17 cellular contexts compared by ENCODE assay signal in genomic region chr19:18562086-18562485, GRCh38. TPM values are rescaled to one million over a fixed set of nuclear protein-coding genes. Genes with fewer than 3 reads are reported as not detected.
DNase-seq lines count a peak whose midpoint lies in the region; FAIRE-seq and TF ChIP-seq lines count a peak whose summit lies in the region.
"Had no signal": no experiment of that assay in that cellular context is flagged by ENCODE, and none has a peak within 500 bp of the region (broad histone marks: within the 10 kb centered on the region; RNA-seq: fewer than 3 reads in every experiment).

No MANE protein-coding gene starts in this region.

- peak overlapping the region; percentile 33 for H3K4me2 ChIP-seq in smooth muscle cell
- H3K4me2 ChIP-seq: BLaER1 treated with 17β-estradiol and CSF1 and Interleukin-3, amounts not matched to agents 10 nM and 100 nM; GM23338 had no signal

- no peaks in the 10 kb centered on the region for H3K27me3 Mint-ChIP-seq in activated CD4-positive, alpha-beta T cell treated with anti-CD3 and anti-CD28 coated beads, Interleukin-2, amount 10 ng/mL, durations not matched to agents 24 days and 14 days
- H3K27me3 Mint-ChIP-seq in activated T-helper 1 cell treated with anti-CD3 and anti-CD28 coated beads, Interleukin-12 subunit alpha, Interleukin-12 subunit beta, Interleukin-2, Interleukin-4 antibody, amounts not matched to agents 30 ng/mL and 10 ng/mL and 1 ng/mL, durations not matched to agents 14 hours and 24 hours and 36 hours (ENCODE audit: insufficient read depth), result no peaks in the 10 kb centered on the region
- H3K27me3 Mint-ChIP-seq: effector memory CD8-positive, alpha-beta T cell; stimulated activated naive B cell treated with anti-CD40 and anti-IgM and Interleukin-4, amounts not matched to agents 10 μg/mL and 1 μg/mL and 100 μg/mL, for 72 hours had no signal

- peaks cover 47% of the 10 kb centered on the region for H3K36me3 Mint-ChIP-seq in activated CD4-positive, alpha-beta T cell treated with anti-CD3 and anti-CD28 coated beads, Interleukin-2, amount 10 ng/mL, durations not matched to agents 24 days and 14 days (ENCODE audit: low read depth)
- H3K36me3 Mint-ChIP-seq in activated T-helper 1 cell treated with anti-CD3 and anti-CD28 coated beads, Interleukin-12 subunit alpha, Interleukin-12 subunit beta, Interleukin-2, Interleukin-4 antibody, amounts not matched to agents 30 ng/mL and 10 ng/mL and 1 ng/mL, durations not matched to agents 14 hours and 24 hours and 36 hours (ENCODE audit: low read depth), result peaks cover 25% of the 10 kb centered on the region

- H3K4me1 ChIP-seq in ascending aorta (peaks cover 5 to 39% of the 10 kb centered on the region in 2 donors), left ventricle myocardium inferior (peaks cover 38% of the 10 kb centered on the region), smooth muscle cell (ENCODE audit: low read depth) (peaks cover 6% of the 10 kb centered on the region)

- no peak for TF ChIP-seq CTCF in ascending aorta (IDR thresholded peaks at IDR 0.05)
- TF ChIP-seq CTCF in left ventricle myocardium inferior (IDR thresholded peaks at IDR 0.05; ENCODE audit: borderline replicate concordance), result no peak
- no peak for TF ChIP-seq CTCF in smooth muscle cell (IDR thresholded peaks at IDR 0.05; ENCODE audit: borderline replicate concordance, insufficient read depth, poor library complexity, severe bottlenecking)

- 41% methylated on average over 14 of the region's 14 CpGs for WGBS in smooth muscle cell (ENCODE audit: low lambda C conversion rate)

- DNase-seq in ascending aorta (ENCODE audit: low spot score in 2 of 2), result peak; percentile 35 to 92
- DNase-seq in left ventricle myocardium inferior, result peak; percentile 40
- DNase-seq in smooth muscle cell (lab: John Stamatoyannopoulos, UW; ENCODE audit: unreplicated experiment), result peak; percentile 8
- no peak for DNase-seq in HTR-8/SVneo (ENCODE audit: insufficient read length, low spot score)
- DNase-seq in activated CD4-positive, alpha-beta T cell treated with anti-CD3 and anti-CD28 coated beads, Interleukin-2, amount 10 ng/mL, durations not matched to agents 24 days and 14 days, result no peak
- no peak for DNase-seq in activated T-helper 1 cell treated with anti-CD3 and anti-CD28 coated beads, Interleukin-12 subunit alpha, Interleukin-12 subunit beta, Interleukin-2, Interleukin-4 antibody, amounts not matched to agents 30 ng/mL and 10 ng/mL and 1 ng/mL, durations not matched to agents 14 hours and 24 hours and 36 hours (ENCODE audit: low spot score)
- DNase-seq: activated CD4-positive, CD25-positive, alpha-beta regulatory T cell; amygdala; effector memory CD8-positive, alpha-beta T cell; EL; mammary epithelial cell; NK-92 treated with Interleukin-12 subunit alpha and Interleukin-12 subunit beta, amount 100 ng/mL, for 24 hours; stimulated activated CD4-positive, alpha-beta T cell treated with anti-CD3 and anti-CD28 coated beads, Interleukin-4, amount 100 ng/mL, for 1 hour; stimulated activated naive B cell treated with anti-CD40 and anti-IgM and Interleukin-4, amounts not matched to agents 10 μg/mL and 1 μg/mL and 100 μg/mL, for 72 hours had no signal

- H3K9me3 Mint-ChIP-seq in activated CD4-positive, alpha-beta T cell treated with anti-CD3 and anti-CD28 coated beads, Interleukin-2, amount 10 ng/mL, durations not matched to agents 24 days and 14 days, result no peaks in the 10 kb centered on the region
- H3K9me3 Mint-ChIP-seq in activated T-helper 1 cell treated with anti-CD3 and anti-CD28 coated beads, Interleukin-12 subunit alpha, Interleukin-12 subunit beta, Interleukin-2, Interleukin-4 antibody, amounts not matched to agents 30 ng/mL and 10 ng/mL and 1 ng/mL, durations not matched to agents 14 hours and 24 hours and 36 hours, result no peaks in the 10 kb centered on the region
- H3K9me3 Mint-ChIP-seq: effector memory CD8-positive, alpha-beta T cell; GM23338; stimulated activated naive B cell treated with anti-CD40 and anti-IgM and Interleukin-4, amounts not matched to agents 10 μg/mL and 1 μg/mL and 100 μg/mL, for 72 hours had no signal

- H3K27me3 ChIP-seq in ascending aorta (no peaks in the 10 kb centered on the region), left ventricle myocardium inferior (ENCODE audit: low read depth) (no peaks in the 10 kb centered on the region), smooth muscle cell (ENCODE audit: low read depth) (no peaks in the 10 kb centered on the region)
- H3K27me3 ChIP-seq: BLaER1 treated with 17β-estradiol and CSF1 and Interleukin-3, amounts not matched to agents 10 nM and 100 nM had no signal

- H3K36me3 ChIP-seq in ascending aorta (peaks cover 34 to 38% of the 10 kb centered on the region in 2 donors), left ventricle myocardium inferior (peaks cover 50% of the 10 kb centered on the region), smooth muscle cell (ENCODE audit: low read depth) (no peaks in the 10 kb centered on the region)

- peaks cover 39% of the 10 kb centered on the region for H3K79me2 ChIP-seq in smooth muscle cell (ENCODE audit: low read depth)

- H3K4me3 Mint-ChIP-seq in activated CD4-positive, alpha-beta T cell treated with anti-CD3 and anti-CD28 coated beads, Interleukin-2, amount 10 ng/mL, durations not matched to agents 24 days and 14 days, result no peak overlapping the region
- H3K4me3 Mint-ChIP-seq in activated T-helper 1 cell treated with anti-CD3 and anti-CD28 coated beads, Interleukin-12 subunit alpha, Interleukin-12 subunit beta, Interleukin-2, Interleukin-4 antibody, amounts not matched to agents 30 ng/mL and 10 ng/mL and 1 ng/mL, durations not matched to agents 14 hours and 24 hours and 36 hours, result no peak overlapping the region
- H3K4me3 Mint-ChIP-seq: effector memory CD8-positive, alpha-beta T cell; GM23338; stimulated activated naive B cell treated with anti-CD40 and anti-IgM and Interleukin-4, amounts not matched to agents 10 μg/mL and 1 μg/mL and 100 μg/mL, for 72 hours had no signal

- intact Hi-C loops in ascending aorta (cut with DNase I), result no loop called here
- intact Hi-C loops in left ventricle myocardium inferior (cut with micrococcal nuclease), result no loop called here
- intact Hi-C loops in activated CD4-positive, alpha-beta T cell treated with anti-CD3 and anti-CD28 coated beads, Interleukin-2, amount 10 ng/mL, durations not matched to agents 24 days and 14 days (cut with micrococcal nuclease), result no loop called here
- intact Hi-C loops in activated T-helper 1 cell treated with anti-CD3 and anti-CD28 coated beads, Interleukin-12 subunit alpha, Interleukin-12 subunit beta, Interleukin-2, Interleukin-4 antibody, amounts not matched to agents 30 ng/mL and 10 ng/mL and 1 ng/mL, durations not matched to agents 14 hours and 24 hours and 36 hours (cut with micrococcal nuclease), result no loop called here

- peaks cover 18% of the 10 kb centered on the region for H3K4me1 Mint-ChIP-seq in activated CD4-positive, alpha-beta T cell treated with anti-CD3 and anti-CD28 coated beads, Interleukin-2, amount 10 ng/mL, durations not matched to agents 24 days and 14 days
- peaks cover 20% of the 10 kb centered on the region for H3K4me1 Mint-ChIP-seq in activated T-helper 1 cell treated with anti-CD3 and anti-CD28 coated beads, Interleukin-12 subunit alpha, Interleukin-12 subunit beta, Interleukin-2, Interleukin-4 antibody, amounts not matched to agents 30 ng/mL and 10 ng/mL and 1 ng/mL, durations not matched to agents 14 hours and 24 hours and 36 hours (ENCODE audit: low read depth)

- peak overlapping the region; percentile 98 for H3K27ac ChIP-seq in ascending aorta
- peak overlapping the region; percentile 79 for H3K27ac ChIP-seq in left ventricle myocardium inferior (replicated peaks)
- peak overlapping the region; percentile 84 for H3K27ac ChIP-seq in smooth muscle cell (ENCODE audit: low read depth)
- H3K27ac ChIP-seq: BLaER1 treated with 17β-estradiol and CSF1 and Interleukin-3, amounts not matched to agents 10 nM and 100 nM; SK-N-MC had no signal

- no peak for FAIRE-seq in HTR-8/SVneo (lab: Jason Lieb, UNC)

- no peaks in the 10 kb centered on the region for H4K20me1 ChIP-seq in smooth muscle cell (ENCODE audit: low read depth)

- no peaks in the 10 kb centered on the region for H3F3A ChIP-seq in smooth muscle cell (ENCODE audit: low read depth)

- H3K27ac Mint-ChIP-seq in activated CD4-positive, alpha-beta T cell treated with anti-CD3 and anti-CD28 coated beads, Interleukin-2, amount 10 ng/mL, durations not matched to agents 24 days and 14 days, result no peak overlapping the region
- H3K27ac Mint-ChIP-seq in activated T-helper 1 cell treated with anti-CD3 and anti-CD28 coated beads, Interleukin-12 subunit alpha, Interleukin-12 subunit beta, Interleukin-2, Interleukin-4 antibody, amounts not matched to agents 30 ng/mL and 10 ng/mL and 1 ng/mL, durations not matched to agents 14 hours and 24 hours and 36 hours, result no peak overlapping the region
- H3K27ac Mint-ChIP-seq: effector memory CD8-positive, alpha-beta T cell; GM23338; stimulated activated naive B cell treated with anti-CD40 and anti-IgM and Interleukin-4, amounts not matched to agents 10 μg/mL and 1 μg/mL and 100 μg/mL, for 72 hours had no signal

- H3K9me3 ChIP-seq in ascending aorta (no peaks in the 10 kb centered on the region), left ventricle myocardium inferior (replicated peaks) (no peaks in the 10 kb centered on the region), smooth muscle cell (replicated peaks; ENCODE audit: low read depth) (no peaks in the 10 kb centered on the region)
- H3K9me3 ChIP-seq: BLaER1 treated with 17β-estradiol and CSF1 and Interleukin-3, amounts not matched to agents 10 nM and 100 nM had no signal

- H2AFZ ChIP-seq in smooth muscle cell (ENCODE audit: low read depth), result no peak overlapping the region
- H2AFZ ChIP-seq: GM23338 had no signal

- H3K4me3 ChIP-seq in ascending aorta, result no peak overlapping the region
- peak overlapping the region; percentile 14 for H3K4me3 ChIP-seq in left ventricle myocardium inferior
- H3K4me3 ChIP-seq in smooth muscle cell, result no peak overlapping the region
- H3K4me3 ChIP-seq: BLaER1 treated with 17β-estradiol and CSF1 and Interleukin-3, amounts not matched to agents 10 nM and 100 nM; GM23338; SK-N-MC had no signal

- H3K9ac ChIP-seq in smooth muscle cell (ENCODE audit: low read depth), result no peak overlapping the region

RNA-seq across cellular contexts. Expression of gene KXD1, which starts 4.4 kb away (rescaled TPM):
- 178 TPM for total RNA-seq in ascending aorta
- 52.0 TPM for total RNA-seq in left ventricle myocardium inferior
- total RNA-seq in smooth muscle cell, result 75.4 and 104 TPM in 2 replicates
- 134 and 141 TPM in 2 replicates for polyA plus RNA-seq in smooth muscle cell
- total RNA-seq in activated CD4-positive, alpha-beta T cell treated with anti-CD3 and anti-CD28 coated beads, Interleukin-2, amount 10 ng/mL, durations not matched to agents 24 days and 14 days, result 124 and 134 TPM in 2 replicates
- 128 and 133 TPM in 2 replicates for total RNA-seq in activated T-helper 1 cell treated with anti-CD3 and anti-CD28 coated beads, Interleukin-12 subunit alpha, Interleukin-12 subunit beta, Interleukin-2, Interleukin-4 antibody, amounts not matched to agents 30 ng/mL and 10 ng/mL and 1 ng/mL, durations not matched to agents 14 hours and 24 hours and 36 hours

RNA-seq across cellular contexts. Expression of gene UBA52, which starts 9.6 kb away (rescaled TPM):
- 554 TPM for total RNA-seq in ascending aorta
- total RNA-seq in left ventricle myocardium inferior, result 643 TPM
- total RNA-seq in smooth muscle cell, result 991 and 1,086 TPM in 2 replicates
- 752 and 759 TPM in 2 replicates for polyA plus RNA-seq in smooth muscle cell
- total RNA-seq in activated CD4-positive, alpha-beta T cell treated with anti-CD3 and anti-CD28 coated beads, Interleukin-2, amount 10 ng/mL, durations not matched to agents 24 days and 14 days, result 1,581 and 1,604 TPM in 2 replicates
- 1,472 and 1,500 TPM in 2 replicates for total RNA-seq in activated T-helper 1 cell treated with anti-CD3 and anti-CD28 coated beads, Interleukin-12 subunit alpha, Interleukin-12 subunit beta, Interleukin-2, Interleukin-4 antibody, amounts not matched to agents 30 ng/mL and 10 ng/mL and 1 ng/mL, durations not matched to agents 14 hours and 24 hours and 36 hours

RNA-seq across cellular contexts. Expression of gene FKBP8, which starts 18.7 kb away (rescaled TPM):
- total RNA-seq in ascending aorta (395 TPM), left ventricle myocardium inferior (153 TPM), smooth muscle cell (143 and 161 TPM in 2 replicates)
- polyA plus RNA-seq in smooth muscle cell, result 340 and 358 TPM in 2 replicates
- 170 and 173 TPM in 2 replicates for total RNA-seq in activated CD4-positive, alpha-beta T cell treated with anti-CD3 and anti-CD28 coated beads, Interleukin-2, amount 10 ng/mL, durations not matched to agents 24 days and 14 days
- total RNA-seq in activated T-helper 1 cell treated with anti-CD3 and anti-CD28 coated beads, Interleukin-12 subunit alpha, Interleukin-12 subunit beta, Interleukin-2, Interleukin-4 antibody, amounts not matched to agents 30 ng/mL and 10 ng/mL and 1 ng/mL, durations not matched to agents 14 hours and 24 hours and 36 hours, result 163 and 167 TPM in 2 replicates

RNA-seq across cellular contexts. Expression of gene REX1BD, which starts 26.5 kb away (rescaled TPM):
- total RNA-seq in ascending aorta (173 TPM), left ventricle myocardium inferior (76.6 TPM), smooth muscle cell (69.6 and 81.5 TPM in 2 replicates)
- polyA plus RNA-seq in smooth muscle cell, result 117 and 141 TPM in 2 replicates
- 130 and 138 TPM in 2 replicates for total RNA-seq in activated CD4-positive, alpha-beta T cell treated with anti-CD3 and anti-CD28 coated beads, Interleukin-2, amount 10 ng/mL, durations not matched to agents 24 days and 14 days
- total RNA-seq in activated T-helper 1 cell treated with anti-CD3 and anti-CD28 coated beads, Interleukin-12 subunit alpha, Interleukin-12 subunit beta, Interleukin-2, Interleukin-4 antibody, amounts not matched to agents 30 ng/mL and 10 ng/mL and 1 ng/mL, durations not matched to agents 14 hours and 24 hours and 36 hours, result 134 and 135 TPM in 2 replicates

RNA-seq across cellular contexts. Expression of gene ELL, which starts 40.2 kb away (rescaled TPM):
- total RNA-seq in ascending aorta (30.5 TPM), left ventricle myocardium inferior (7.9 TPM), smooth muscle cell (10.5 and 12.8 TPM in 2 replicates)
- 15.2 and 31.7 TPM in 2 replicates for polyA plus RNA-seq in smooth muscle cell
- 25.5 and 27.8 TPM in 2 replicates for total RNA-seq in activated CD4-positive, alpha-beta T cell treated with anti-CD3 and anti-CD28 coated beads, Interleukin-2, amount 10 ng/mL, durations not matched to agents 24 days and 14 days
- 23.6 and 24.1 TPM in 2 replicates for total RNA-seq in activated T-helper 1 cell treated with anti-CD3 and anti-CD28 coated beads, Interleukin-12 subunit alpha, Interleukin-12 subunit beta, Interleukin-2, Interleukin-4 antibody, amounts not matched to agents 30 ng/mL and 10 ng/mL and 1 ng/mL, durations not matched to agents 14 hours and 24 hours and 36 hours

Comparison
In these comparisons a context has a peak if more than half of its experiments do, and no peak if none do; other contexts are left out.
1. DNase-seq: peak in ascending aorta (2 of 2), left ventricle myocardium inferior (single experiment) and smooth muscle cell (single experiment); none in HTR-8/SVneo (single experiment), activated CD4-positive, alpha-beta T cell treated with anti-CD3 and anti-CD28 coated beads, Interleukin-2, amount 10 ng/mL, durations not matched to agents 24 days and 14 days (single experiment) and activated T-helper 1 cell treated with anti-CD3 and anti-CD28 coated beads, Interleukin-12 subunit alpha, Interleukin-12 subunit beta, Interleukin-2, Interleukin-4 antibody, amounts not matched to agents 30 ng/mL and 10 ng/mL and 1 ng/mL, durations not matched to agents 14 hours and 24 hours and 36 hours (single experiment).
2. Peak in every context shown above with its lines, with median percentiles within 50 percentile points of each other: H3K27ac ChIP-seq.